29 cellular contexts compared by ENCODE assay signal in genomic region chr13:51776179-51776578, GRCh38.
"Had no signal": no experiment of that assay in that cellular context is flagged by ENCODE, and none has a peak within 500 bp of the region (broad histone marks: within the 10 kb centered on the region; RNA-seq: fewer than 3 reads in every experiment).

No MANE protein-coding gene starts in this region.

- H3K4me3 Mint-ChIP-seq: activated CD4-positive, alpha-beta memory T cell treated with anti-CD3 and anti-CD28 coated beads for 36 hours; activated CD4-positive, alpha-beta T cell treated with anti-CD3 and anti-CD28 coated beads for 36 hours; activated CD4-positive, alpha-beta T cell treated with anti-CD3 and anti-CD28 coated beads, Interleukin-2, amount 10 ng/mL, durations not matched to agents 24 days and 14 days; activated CD8-positive, alpha-beta memory T cell treated with anti-CD3 and anti-CD28 coated beads, Interleukin-2, amount 10 ng/mL, durations not matched to agents 7 days and 5 days; activated CD8-positive, alpha-beta T cell treated with anti-CD3 and anti-CD28 coated beads, Interleukin-2, amount 10 ng/mL, durations not matched to agents 7 days and 5 days; activated naive CD4-positive, alpha-beta T cell treated with anti-CD3 and anti-CD28 coated beads, Interleukin-2, amount 10 ng/mL, durations not matched to agents 7 days and 5 days; activated naive CD8-positive, alpha-beta T cell treated with anti-CD3 and anti-CD28 coated beads, Interleukin-2, amount 10 ng/mL, durations not matched to agents 7 days and 5 days; activated T-helper 1 cell treated with anti-CD3 and anti-CD28 coated beads, Interleukin-12 subunit alpha, Interleukin-12 subunit beta, Interleukin-2, Interleukin-4 antibody, amounts not matched to agents 30 ng/mL and 10 ng/mL and 1 ng/mL, durations not matched to agents 14 hours and 24 hours and 36 hours; endodermal cell had no signal

- H3K36me3 Mint-ChIP-seq: activated CD8-positive, alpha-beta memory T cell treated with anti-CD3 and anti-CD28 coated beads, Interleukin-2, amount 10 ng/mL, durations not matched to agents 7 days and 5 days; activated naive CD4-positive, alpha-beta T cell treated with anti-CD3 and anti-CD28 coated beads, Interleukin-2, amount 50 U/mL, for 72 hours; activated naive CD8-positive, alpha-beta T cell treated with anti-CD3 and anti-CD28 coated beads, Interleukin-2, amount 10 ng/mL, durations not matched to agents 7 days and 5 days had no signal

- H3K9me3 Mint-ChIP-seq: activated CD4-positive, alpha-beta memory T cell treated with anti-CD3 and anti-CD28 coated beads for 36 hours; activated CD4-positive, alpha-beta T cell treated with anti-CD3 and anti-CD28 coated beads, Interleukin-2, amount 10 ng/mL, durations not matched to agents 24 days and 14 days; activated naive CD4-positive, alpha-beta T cell treated with anti-CD3 and anti-CD28 coated beads, Interleukin-2, amount 10 ng/mL, durations not matched to agents 7 days and 5 days; activated naive CD4-positive, alpha-beta T cell treated with anti-CD3 and anti-CD28 coated beads, Interleukin-2, amount 50 U/mL, for 72 hours; activated naive CD8-positive, alpha-beta T cell treated with anti-CD3 and anti-CD28 coated beads, Interleukin-2, amount 10 ng/mL, durations not matched to agents 7 days and 5 days; activated T-helper 1 cell treated with anti-CD3 and anti-CD28 coated beads, Interleukin-12 subunit alpha, Interleukin-12 subunit beta, Interleukin-2, Interleukin-4 antibody, amounts not matched to agents 30 ng/mL and 10 ng/mL and 1 ng/mL, durations not matched to agents 14 hours and 24 hours and 36 hours had no signal

- ATAC-seq: activated CD4-positive, alpha-beta T cell treated with anti-CD3 and anti-CD28 coated beads for 36 hours; activated CD8-positive, alpha-beta memory T cell treated with anti-CD3 and anti-CD28 coated beads, Interleukin-2, amount 10 ng/mL, durations not matched to agents 7 days and 5 days; activated CD8-positive, alpha-beta T cell treated with anti-CD3 and anti-CD28 coated beads, Interleukin-2, amount 10 ng/mL, durations not matched to agents 7 days and 5 days; activated naive CD4-positive, alpha-beta T cell treated with anti-CD3 and anti-CD28 coated beads, Interleukin-2, amount 50 U/mL, for 72 hours had no signal

- H3K27ac Mint-ChIP-seq: activated CD4-positive, alpha-beta memory T cell treated with anti-CD3 and anti-CD28 coated beads for 36 hours; activated CD4-positive, alpha-beta T cell treated with anti-CD3 and anti-CD28 coated beads for 36 hours; activated CD4-positive, alpha-beta T cell treated with anti-CD3 and anti-CD28 coated beads, Interleukin-2, amount 10 ng/mL, durations not matched to agents 24 days and 14 days; activated CD8-positive, alpha-beta memory T cell treated with anti-CD3 and anti-CD28 coated beads, Interleukin-2, amount 10 ng/mL, durations not matched to agents 7 days and 5 days; activated CD8-positive, alpha-beta T cell treated with anti-CD3 and anti-CD28 coated beads, Interleukin-2, amount 10 ng/mL, durations not matched to agents 7 days and 5 days; activated naive CD4-positive, alpha-beta T cell treated with anti-CD3 and anti-CD28 coated beads, Interleukin-2, amount 10 ng/mL, durations not matched to agents 7 days and 5 days; activated naive CD4-positive, alpha-beta T cell treated with anti-CD3 and anti-CD28 coated beads, Interleukin-2, amount 50 U/mL, for 72 hours; activated naive CD8-positive, alpha-beta T cell treated with anti-CD3 and anti-CD28 coated beads, Interleukin-2, amount 10 ng/mL, durations not matched to agents 7 days and 5 days; activated T-helper 1 cell treated with anti-CD3 and anti-CD28 coated beads, Interleukin-12 subunit alpha, Interleukin-12 subunit beta, Interleukin-2, Interleukin-4 antibody, amounts not matched to agents 30 ng/mL and 10 ng/mL and 1 ng/mL, durations not matched to agents 14 hours and 24 hours and 36 hours; endodermal cell had no signal

- H3K27me3 Mint-ChIP-seq: activated CD4-positive, alpha-beta memory T cell treated with anti-CD3 and anti-CD28 coated beads for 36 hours; activated CD4-positive, alpha-beta T cell treated with anti-CD3 and anti-CD28 coated beads for 36 hours; activated CD4-positive, alpha-beta T cell treated with anti-CD3 and anti-CD28 coated beads, Interleukin-2, amount 10 ng/mL, durations not matched to agents 24 days and 14 days; activated CD8-positive, alpha-beta memory T cell treated with anti-CD3 and anti-CD28 coated beads, Interleukin-2, amount 10 ng/mL, durations not matched to agents 7 days and 5 days; activated naive CD4-positive, alpha-beta T cell treated with anti-CD3 and anti-CD28 coated beads, Interleukin-2, amount 10 ng/mL, durations not matched to agents 7 days and 5 days; activated naive CD8-positive, alpha-beta T cell treated with anti-CD3 and anti-CD28 coated beads, Interleukin-2, amount 10 ng/mL, durations not matched to agents 7 days and 5 days had no signal

- H3K9me3 ChIP-seq: ascending aorta had no signal

- H3K27me3 ChIP-seq: ascending aorta, brain microvascular endothelial cell had no signal

- H3K36me3 ChIP-seq: ascending aorta, brain microvascular endothelial cell had no signal

- H3K4me1 Mint-ChIP-seq: activated CD4-positive, alpha-beta T cell treated with anti-CD3 and anti-CD28 coated beads for 36 hours; activated CD4-positive, alpha-beta T cell treated with anti-CD3 and anti-CD28 coated beads, Interleukin-2, amount 10 ng/mL, durations not matched to agents 24 days and 14 days; activated naive CD4-positive, alpha-beta T cell treated with anti-CD3 and anti-CD28 coated beads, Interleukin-2, amount 10 ng/mL, durations not matched to agents 7 days and 5 days; activated naive CD8-positive, alpha-beta T cell treated with anti-CD3 and anti-CD28 coated beads, Interleukin-2, amount 10 ng/mL, durations not matched to agents 7 days and 5 days; endodermal cell had no signal

- FAIRE-seq: colon, frontal cortex had no signal

- H3K4me1 ChIP-seq: ascending aorta had no signal

- DNase-seq: activated CD4-positive, alpha-beta memory T cell treated with anti-CD3 and anti-CD28 coated beads for 36 hours; activated CD4-positive, alpha-beta T cell treated with anti-CD3 and anti-CD28 coated beads for 36 hours; activated CD4-positive, alpha-beta T cell treated with anti-CD3 and anti-CD28 coated beads, Interleukin-2, amount 10 ng/mL, durations not matched to agents 24 days and 14 days; activated CD4-positive, CD25-positive, alpha-beta regulatory T cell; activated CD4-positive, CD25-positive, alpha-beta regulatory T cell treated with anti-CD3 and anti-CD28 coated beads, Interleukin-2, amount 50 U/mL, for 72 hours; activated CD8-positive, alpha-beta memory T cell treated with anti-CD3 and anti-CD28 coated beads, Interleukin-2, amount 10 ng/mL, durations not matched to agents 7 days and 5 days; activated CD8-positive, alpha-beta memory T cell treated with anti-CD3 and anti-CD28 coated beads, Interleukin-2, amount 50 U/mL, for 4 hours; activated CD8-positive, alpha-beta T cell treated with anti-CD3 and anti-CD28 coated beads, Interleukin-2, amount 10 ng/mL, durations not matched to agents 7 days and 5 days; activated gamma-delta T cell; activated naive CD4-positive, alpha-beta T cell; activated naive CD4-positive, alpha-beta T cell treated with anti-CD3 and anti-CD28 coated beads, Interleukin-2, amount 10 ng/mL, durations not matched to agents 7 days and 5 days; activated naive CD8-positive, alpha-beta T cell treated with anti-CD3 and anti-CD28 coated beads, Interleukin-2, amount 10 ng/mL, durations not matched to agents 7 days and 5 days; activated T-cell treated with anti-CD3 and anti-CD28 coated beads, Interleukin-2, amount 50 U/mL, for 1 hour; activated T-cell treated with anti-CD3 and anti-CD28 coated beads, Interleukin-2, amount 50 U/mL, for 48 hours; brain microvascular endothelial cell; caudate nucleus; cortex of kidney; dermis blood vessel endothelial cell; effector CD8-positive, alpha-beta T cell; endodermal cell; foreskin fibroblast; head of caudate nucleus; T-helper 1 cell; T-helper 2 cell had no signal

- H3K27ac ChIP-seq: ascending aorta, brain microvascular endothelial cell had no signal

- H3K4me3 ChIP-seq: ascending aorta had no signal
